9 cellular contexts compared by ENCODE assay signal in the genomic region with DNA sequence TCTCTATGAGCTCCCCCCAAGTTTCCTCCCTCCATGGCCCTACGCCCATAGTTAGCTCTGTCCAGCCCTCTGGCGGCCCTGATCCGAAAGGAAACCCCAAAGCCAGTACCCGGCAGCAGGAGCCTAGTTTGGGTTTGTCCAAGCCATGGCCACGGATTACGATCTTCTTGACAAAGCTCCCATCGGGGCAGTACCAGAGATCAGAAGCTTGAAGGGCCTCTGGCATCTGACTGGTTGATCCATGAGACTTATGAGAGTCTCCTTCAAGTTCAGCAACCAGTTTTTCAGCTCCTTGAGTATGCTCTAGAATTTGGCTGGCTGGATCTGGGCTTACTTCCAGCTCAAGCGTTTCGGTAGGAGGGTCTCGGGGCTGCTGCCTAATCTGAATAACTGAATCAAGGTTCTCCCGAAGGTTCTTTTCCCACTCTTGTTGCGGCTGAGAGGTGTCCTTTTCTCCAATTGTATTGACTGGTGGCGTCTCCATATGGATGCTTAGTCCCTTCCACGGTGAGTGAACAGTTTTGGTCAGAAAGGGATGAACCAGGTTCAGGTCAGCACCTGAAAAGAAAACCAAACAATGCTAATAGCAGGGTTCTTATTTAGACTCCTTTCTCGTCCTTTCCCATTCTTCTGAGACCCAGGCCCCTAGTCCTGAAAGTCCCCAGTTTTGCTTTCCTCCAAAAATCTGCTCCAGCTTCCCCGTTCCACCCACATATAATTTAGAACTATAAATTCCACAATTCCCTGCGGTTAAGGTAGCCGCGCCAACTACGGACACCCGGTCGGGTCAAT. TPM values are rescaled to one million over a fixed set of nuclear protein-coding genes. Genes with fewer than 3 reads are reported as not detected.
DNase-seq lines count a peak whose midpoint lies in the region; ATAC-seq, FAIRE-seq and TF ChIP-seq lines count a peak whose summit lies in the region.
"Had no signal": no experiment of that assay in that cellular context is flagged by ENCODE, and none has a peak within 500 bp of the region (broad histone marks: within the 10 kb centered on the region; RNA-seq: fewer than 3 reads in every experiment).

No MANE protein-coding gene starts in this region.

- H3K27ac ChIP-seq in lung (ENCODE audit: low read depth in 1 of 2, low read length in 1 of 2) (peak overlapping the region; percentile 83 to 94), urinary bladder (ENCODE audit: low read depth) (peak overlapping the region; percentile 63)

- TF ChIP-seq CTCF in bronchial epithelial cell (IDR thresholded peaks at IDR 0.05; ENCODE audit: insufficient read depth, low read length, severe bottlenecking) (no peak), lung (IDR thresholded peaks at IDR 0.05; ENCODE audit: control extremely low read depth, extremely low read depth) (no peak)

- no peak for TF ChIP-seq EP300 in Ishikawa (IDR thresholded peaks at IDR 0.05; ENCODE audit: borderline replicate concordance)

- ATAC-seq in lung (ENCODE audit: insufficient read depth, low FRiP score), result peak; percentile 3

- H3K4me3 ChIP-seq in bronchial epithelial cell (ENCODE audit: low read depth, low read length) (peak overlapping the region; percentile 78), lung (peak overlapping the region; percentile 73), urinary bladder (ENCODE audit: low read depth, low read length) (peak overlapping the region; percentile 55)

- no peaks in the 10 kb centered on the region for H3K27me3 ChIP-seq in bronchial epithelial cell (ENCODE audit: control insufficient read depth, insufficient read depth, low read length)
- no peaks in the 10 kb centered on the region for H3K27me3 ChIP-seq in lung (ENCODE audit: control insufficient read depth, insufficient read depth)

- H3K9me3 ChIP-seq in lung (ENCODE audit: control insufficient read depth in 2 of 2, insufficient read depth in 1 of 2, low read length in 1 of 2), result no peaks in the 10 kb centered on the region

- DNase-seq in DMS79 treated with DMSO at 0.1 percent for 48 hours (lab: John Stamatoyannopoulos, UW), result peak; percentile 91
- DNase-seq in bronchial epithelial cell (ENCODE audit: low read depth), result no peak
- no peak for DNase-seq in lung (ENCODE audit: low spot score)
- no peak for DNase-seq in NCI-H1694 (lab: John Stamatoyannopoulos, UW)
- no peak for DNase-seq in mesenteric fat pad (ENCODE audit: low spot score)
- no peak for DNase-seq in UCSD-AML1 (lab: John Stamatoyannopoulos, UW; ENCODE audit: unreplicated experiment)

- FAIRE-seq in bronchial epithelial cell (lab: Jason Lieb, UNC), result no peak

- WGBS in lung, 2 donors, result 30 to 41% methylated on average over 22 of the region's 22 CpGs
- WGBS in urinary bladder, result 31% methylated on average over 22 of the region's 22 CpGs

- H3K4me1 ChIP-seq in lung (ENCODE audit: control insufficient read depth in 2 of 2, insufficient read depth in 2 of 2, low read length in 2 of 2) (peaks cover 13 to 14% of the 10 kb centered on the region in 2 donors), urinary bladder (ENCODE audit: insufficient read depth) (no peaks in the 10 kb centered on the region)

- TF ChIP-seq RAD21 in Ishikawa (IDR thresholded peaks at IDR 0.05; ENCODE audit: low read depth), result no peak

- H3K36me3 ChIP-seq in bronchial epithelial cell (ENCODE audit: control insufficient read depth, insufficient read depth, low read length) (peaks cover 7% of the 10 kb centered on the region), lung (ENCODE audit: control insufficient read depth in 2 of 2, insufficient read depth in 2 of 2, low read length in 2 of 2) (peaks cover 0 to 7% of the 10 kb centered on the region in 2 donors), urinary bladder (ENCODE audit: insufficient read depth) (no peaks in the 10 kb centered on the region)

TF ChIP-seq in Ishikawa, 13 proteins besides CTCF, POLR2A, EP300 and RAD21:
- peak; percentile 45; the same call in 1 of the 2 replicates for TF ChIP-seq EGR1 (IDR thresholded peaks at IDR 0.05)
- TF ChIP-seq TCF12 (IDR thresholded peaks at IDR 0.05; ENCODE audit: low read depth), result peak; percentile 45; the same call in 1 of the 2 replicates
- TF ChIP-seq NFIC (IDR thresholded peaks at IDR 0.05), result peak; percentile 79
- TF ChIP-seq ZBTB7A (IDR thresholded peaks at IDR 0.05; ENCODE audit: low read depth), result no peak
TF ChIP-seq in Ishikawa: peak in this region for 3.

RNA-seq across cellular contexts. Expression of gene FKBPL, which starts 0.6 kb away (rescaled TPM):
- total RNA-seq in bronchial epithelial cell, result 7.4 and 8.4 TPM in 2 replicates
- 1 to 10 TPM; 2.5 to 4.2 TPM for total RNA-seq in lung
- 1 to 10 TPM; 5.1 to 7.3 TPM for polyA plus RNA-seq in lung
- total RNA-seq in urinary bladder, result 3.0 TPM
- 5.6 TPM for polyA plus RNA-seq in urinary bladder
- 4.3 TPM for total RNA-seq in mesenteric fat pad

RNA-seq across cellular contexts. Expression of gene ATF6B, which starts 1.4 kb away (rescaled TPM):
- total RNA-seq in bronchial epithelial cell (8.7 and 11.1 TPM in 2 replicates), lung (100 to 1,000 TPM in 1 of 2 donors, 10 to 100 TPM in 1; 50.3 to 101 TPM), urinary bladder (28.8 TPM), mesenteric fat pad (46.6 TPM)
- polyA plus RNA-seq in lung (10 to 100 TPM; 50.1 to 74.5 TPM), urinary bladder (68.3 TPM)

RNA-seq across cellular contexts. Expression of gene TNXB, which starts 20.4 kb away (rescaled TPM):
- total RNA-seq in bronchial epithelial cell (1.4 and 2.4 TPM in 2 replicates), lung (100 to 1,000 TPM in 1 of 2 donors, 10 to 100 TPM in 1; 56.9 to 117 TPM), urinary bladder (171 TPM), mesenteric fat pad (187 TPM)
- polyA plus RNA-seq in lung (10 to 100 TPM; 21.3 to 99.8 TPM), urinary bladder (93.5 TPM)

RNA-seq across cellular contexts. Expression of gene PRRT1, which starts 22.2 kb away (rescaled TPM):
- total RNA-seq in bronchial epithelial cell, result not detected in 2 replicates
- total RNA-seq in lung, result 1 to 10 TPM in 1 of 2 donors, under 1 TPM in 1; 0.57 to 2.0 TPM
- polyA plus RNA-seq in lung, result 1 to 10 TPM in 1 of 2 donors, under 1 TPM in 1; 0.53 to 1.4 TPM
- total RNA-seq in urinary bladder, result 0.42 TPM
- 10.8 TPM for polyA plus RNA-seq in urinary bladder
- total RNA-seq in mesenteric fat pad, result 1.0 TPM
- total RNA-seq: RPMI7951 had no signal

RNA-seq across cellular contexts. Expression of gene PPT2, which starts 24.4 kb away (rescaled TPM):
- total RNA-seq in bronchial epithelial cell, result 5.8 and 38.5 TPM in 2 replicates
- total RNA-seq in lung, result 100 to 1,000 TPM in 1 of 2 donors, 10 to 100 TPM in 1; 14.9 to 212 TPM
- 1 to 10 TPM; 5.7 to 7.3 TPM for polyA plus RNA-seq in lung
- total RNA-seq in urinary bladder, result 29.6 TPM
- polyA plus RNA-seq in urinary bladder, result 20.0 TPM
- 24.4 TPM for total RNA-seq in mesenteric fat pad

Comparison
In these comparisons a context has a peak if more than half of its experiments do, and no peak if none do; other contexts are left out.
1. RNA of gene TNXB, which starts 20.4 kb away (total RNA-seq): 187 TPM in mesenteric fat pad (single experiment), 171 TPM in urinary bladder (single experiment) and 56.9 to 117 TPM in lung; 1.4 to 2.4 TPM in bronchial epithelial cell; every median in the first group is over 10 times any median in the second.
2. Peak in every context shown above with its lines, with median percentiles within 50 percentile points of each other: H3K4me3 ChIP-seq.